Comparison of ENCODE assay signal across 14 cellular contexts in genomic region chr17:7050583-7050982, GRCh38. TPM values are rescaled to one million over a fixed set of nuclear protein-coding genes. Genes with fewer than 3 reads are reported as not detected.
"Had no signal": no experiment of that assay in that cellular context is flagged by ENCODE, and none has a peak within 500 bp of the region (broad histone marks: within the 10 kb centered on the region; RNA-seq: fewer than 3 reads in every experiment).

No MANE protein-coding gene starts in this region.

RNA-seq across cellular contexts. Expression of gene SLC16A11, which starts 6.7 kb away (rescaled TPM):
- total RNA-seq: activated CD4-positive, alpha-beta T cell treated with anti-CD3 and anti-CD28 coated beads, Interleukin-2, amount 10 ng/mL, durations not matched to agents 7 days and 5 days had no signal

RNA-seq across cellular contexts. Expression of gene CLEC10A, which starts 29.5 kb away (rescaled TPM):
- total RNA-seq: activated B cell treated with CpG ODN at 0.5 μM for 24 hours; activated CD4-positive, alpha-beta memory T cell treated with anti-CD3 and anti-CD28 coated beads for 36 hours; activated CD4-positive, alpha-beta memory T cell treated with anti-CD3 and anti-CD28 coated beads, Interleukin-2, amount 10 ng/mL, durations not matched to agents 7 days and 5 days; activated CD4-positive, alpha-beta T cell treated with anti-CD3 and anti-CD28 coated beads for 36 hours; activated CD4-positive, alpha-beta T cell treated with anti-CD3 and anti-CD28 coated beads, Interleukin-2, amount 10 ng/mL, durations not matched to agents 24 days and 14 days; activated CD4-positive, alpha-beta T cell treated with anti-CD3 and anti-CD28 coated beads, Interleukin-2, amount 10 ng/mL, durations not matched to agents 7 days and 5 days; activated CD8-positive, alpha-beta memory T cell treated with anti-CD3 and anti-CD28 coated beads for 36 hours; activated CD8-positive, alpha-beta memory T cell treated with anti-CD3 and anti-CD28 coated beads, Interleukin-2, amount 10 ng/mL, durations not matched to agents 7 days and 5 days; activated CD8-positive, alpha-beta T cell treated with anti-CD3 and anti-CD28 coated beads for 36 hours; activated CD8-positive, alpha-beta T cell treated with anti-CD3 and anti-CD28 coated beads, Interleukin-2, amount 10 ng/mL, durations not matched to agents 7 days and 5 days; T-cell; T-helper 1 cell treated with Interleukin-12 subunit alpha and Interleukin-12 subunit beta and Interleukin-4 antibody, amounts not matched to agents 30 ng/mL and 1 ng/mL, for 36 hours; T-helper 2 cell treated with Interferon-gamma antibody and Interleukin-4, amounts not matched to agents 100 ng/mL and 5 ng/mL, for 36 hours; WTC11 had no signal
